ENCODE assay signal across 8 cellular contexts in the genomic region with DNA sequence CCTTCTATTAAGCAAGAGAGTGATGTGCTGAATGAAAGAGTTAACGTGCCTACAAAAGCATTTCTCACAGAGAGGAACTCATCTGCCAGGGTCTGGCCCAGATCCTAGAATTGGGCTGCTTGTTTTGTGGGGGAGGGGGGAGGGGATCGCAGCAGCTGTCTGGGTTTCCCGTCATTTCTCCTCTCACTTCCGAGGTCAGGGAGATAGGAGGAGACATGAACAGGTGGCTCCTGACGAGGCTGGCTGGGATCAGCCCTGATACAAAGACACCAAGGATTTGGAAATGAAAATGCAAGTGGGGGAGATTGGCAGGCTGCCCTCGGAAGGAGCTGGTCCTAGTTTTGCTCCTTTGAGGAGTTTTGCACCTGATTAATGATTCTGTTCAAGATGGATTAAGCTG.
A peak's percentile ranks its signal among the peaks of the same experiment; 100 is the strongest.
DNase-seq lines count a peak whose midpoint lies in the region; ATAC-seq and TF ChIP-seq lines count a peak whose summit lies in the region.

No MANE protein-coding gene starts in this region.

- H3K9ac ChIP-seq in neural progenitor cell = no peak overlapping the region

- H3K4me1 ChIP-seq in neural progenitor cell = peaks cover 9% of the 10 kb centered on the region

- peaks cover 4% of the 10 kb centered on the region for H3K27me3 Mint-ChIP-seq in neural progenitor cell (ENCODE audit: insufficient read depth, low read depth)
- H3K27me3 Mint-ChIP-seq in activated CD4-positive, alpha-beta memory T cell treated with anti-CD3 and anti-CD28 coated beads for 36 hours = peaks cover 2% of the 10 kb centered on the region

- H3K4me3 Mint-ChIP-seq in neural progenitor cell = no peak overlapping the region
- no peak overlapping the region for H3K4me3 Mint-ChIP-seq in activated CD4-positive, alpha-beta memory T cell treated with anti-CD3 and anti-CD28 coated beads for 36 hours

- no peaks in the 10 kb centered on the region for H4K20me1 ChIP-seq in neural progenitor cell (ENCODE audit: low read depth)

- TF ChIP-seq CTCF in BJ (IDR thresholded peaks at IDR 0.05; ENCODE audit: insufficient read depth, low read depth, low read length) (no peak), coronary artery (IDR thresholded peaks at IDR 0.05) (no peak), neural progenitor cell (IDR thresholded peaks at IDR 0.05) (no peak)

- intact Hi-C loops in activated CD4-positive, alpha-beta memory T cell treated with anti-CD3 and anti-CD28 coated beads for 36 hours (cut with micrococcal nuclease) = no loop called here

- peaks cover 13% of the 10 kb centered on the region for H3K4me1 Mint-ChIP-seq in neural progenitor cell
- no peaks in the 10 kb centered on the region for H3K4me1 Mint-ChIP-seq in activated CD4-positive, alpha-beta memory T cell treated with anti-CD3 and anti-CD28 coated beads for 36 hours (ENCODE audit: low read depth)

- H3K27ac ChIP-seq in coronary artery (no peak overlapping the region), neural progenitor cell (no peak overlapping the region)

- peak overlapping the region; percentile 51 for H2AFZ ChIP-seq in neural progenitor cell (replicated peaks)

- H3K9me3 Mint-ChIP-seq in neural progenitor cell = peaks cover 7% of the 10 kb centered on the region
- H3K9me3 Mint-ChIP-seq in activated CD4-positive, alpha-beta memory T cell treated with anti-CD3 and anti-CD28 coated beads for 36 hours = peaks cover 12% of the 10 kb centered on the region

- H3K27ac Mint-ChIP-seq in neural progenitor cell = no peak overlapping the region
- H3K27ac Mint-ChIP-seq in activated CD4-positive, alpha-beta memory T cell treated with anti-CD3 and anti-CD28 coated beads for 36 hours = no peak overlapping the region

- CTCF ChIA-PET in BJ (lab: Yijun Ruan, JAX) = no interaction called here
- CTCF ChIA-PET in activated CD4-positive, alpha-beta memory T cell treated with anti-CD3 and anti-CD28 coated beads for 36 hours (lab: Charles Lee) = no interaction called here

- DNase-seq in BJ (ENCODE audit: low read depth) (no peak), NCI-H2171 treated with DMSO at 0.1 percent for 48 hours (lab: John Stamatoyannopoulos, UW) (peak; percentile 98), coronary artery (ENCODE audit: low spot score) (no peak), neural progenitor cell (ENCODE audit: low spot score) (no peak), ACHN (no peak), KG1 (lab: John Stamatoyannopoulos, UW) (no peak)
- no peak for DNase-seq in activated CD4-positive, alpha-beta memory T cell treated with anti-CD3 and anti-CD28 coated beads for 36 hours

- in situ Hi-C loops in ACHN (cut with HindIII; ENCODE audit: low pct_ligation_motif_present, low pct_unique_long_range_greater_than_20kb, low sequenced_read_pairs) = no loop called here

- H3K36me3 ChIP-seq in BJ (ENCODE audit: control insufficient read depth, insufficient read depth, low read length) = no peaks in the 10 kb centered on the region
- H3K36me3 ChIP-seq in neural progenitor cell = no peaks in the 10 kb centered on the region

- H3K36me3 Mint-ChIP-seq in neural progenitor cell = no peaks in the 10 kb centered on the region
- H3K36me3 Mint-ChIP-seq in activated CD4-positive, alpha-beta memory T cell treated with anti-CD3 and anti-CD28 coated beads for 36 hours = no peaks in the 10 kb centered on the region

- no peaks in the 10 kb centered on the region for H3K27me3 ChIP-seq in BJ (ENCODE audit: control insufficient read depth, insufficient read depth, low read length)
- H3K27me3 ChIP-seq in neural progenitor cell = no peaks in the 10 kb centered on the region

- H3K9me3 ChIP-seq in neural progenitor cell (ENCODE audit: low read depth) = no peaks in the 10 kb centered on the region

- H3F3A ChIP-seq in neural progenitor cell (ENCODE audit: low read depth) = no peaks in the 10 kb centered on the region

- H3K4me3 ChIP-seq in BJ (ENCODE audit: low read depth, low read length) (peak overlapping the region; percentile 19), coronary artery (peak overlapping the region; percentile 57), neural progenitor cell (no peak overlapping the region)

- H3K79me2 ChIP-seq in neural progenitor cell (ENCODE audit: low read depth) = no peaks in the 10 kb centered on the region

- POLR2A ChIA-PET in BJ (lab: Charles Lee) = no interaction called here
- POLR2A ChIA-PET in activated CD4-positive, alpha-beta memory T cell treated with anti-CD3 and anti-CD28 coated beads for 36 hours (lab: Charles Lee) = no interaction called here

- H3K4me2 ChIP-seq in neural progenitor cell = peak overlapping the region; percentile 44

- no peak for ATAC-seq in GM19035 (IDR thresholded peaks at IDR 0.05; ENCODE audit: unreplicated experiment)
